ENCODE assay signal across 1 cellular context in the genomic region with DNA sequence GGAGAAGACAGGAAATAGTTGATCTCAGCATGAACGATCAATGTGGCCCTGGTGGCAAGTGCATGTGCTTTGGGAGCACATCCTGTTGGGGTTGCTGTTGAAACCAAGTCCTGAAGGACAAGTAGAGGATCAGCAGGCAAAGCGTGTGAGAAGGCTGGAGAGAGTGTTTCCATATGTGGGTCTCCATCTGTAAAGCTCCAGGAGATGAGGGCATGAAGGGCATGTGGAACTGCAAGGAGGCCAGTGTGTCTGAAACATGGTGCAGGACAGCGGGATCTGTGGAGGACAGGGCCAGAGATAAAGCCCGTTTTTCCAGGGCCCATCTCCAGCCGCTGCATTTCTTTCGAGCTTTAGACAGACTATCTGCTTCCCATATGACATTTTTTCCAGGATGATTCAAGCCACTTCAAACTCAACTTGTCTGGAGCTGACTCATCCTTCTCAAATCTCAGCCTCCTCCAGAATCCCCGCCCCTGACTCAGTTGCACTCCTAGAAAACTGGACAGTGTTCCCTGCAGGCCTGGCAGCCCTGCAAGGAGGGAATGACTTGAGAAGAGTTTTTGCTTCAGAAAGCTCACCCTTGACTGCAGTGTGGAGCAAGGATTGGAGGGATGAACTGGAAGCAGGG.
TF ChIP-seq lines count a peak whose summit lies in the region.

No MANE protein-coding gene starts in this region.

TF ChIP-seq in HepG2, 621 proteins besides CTCF, POLR2A, EP300 and RAD21 (continued from another document):
- TF ChIP-seq, protein P1, sequence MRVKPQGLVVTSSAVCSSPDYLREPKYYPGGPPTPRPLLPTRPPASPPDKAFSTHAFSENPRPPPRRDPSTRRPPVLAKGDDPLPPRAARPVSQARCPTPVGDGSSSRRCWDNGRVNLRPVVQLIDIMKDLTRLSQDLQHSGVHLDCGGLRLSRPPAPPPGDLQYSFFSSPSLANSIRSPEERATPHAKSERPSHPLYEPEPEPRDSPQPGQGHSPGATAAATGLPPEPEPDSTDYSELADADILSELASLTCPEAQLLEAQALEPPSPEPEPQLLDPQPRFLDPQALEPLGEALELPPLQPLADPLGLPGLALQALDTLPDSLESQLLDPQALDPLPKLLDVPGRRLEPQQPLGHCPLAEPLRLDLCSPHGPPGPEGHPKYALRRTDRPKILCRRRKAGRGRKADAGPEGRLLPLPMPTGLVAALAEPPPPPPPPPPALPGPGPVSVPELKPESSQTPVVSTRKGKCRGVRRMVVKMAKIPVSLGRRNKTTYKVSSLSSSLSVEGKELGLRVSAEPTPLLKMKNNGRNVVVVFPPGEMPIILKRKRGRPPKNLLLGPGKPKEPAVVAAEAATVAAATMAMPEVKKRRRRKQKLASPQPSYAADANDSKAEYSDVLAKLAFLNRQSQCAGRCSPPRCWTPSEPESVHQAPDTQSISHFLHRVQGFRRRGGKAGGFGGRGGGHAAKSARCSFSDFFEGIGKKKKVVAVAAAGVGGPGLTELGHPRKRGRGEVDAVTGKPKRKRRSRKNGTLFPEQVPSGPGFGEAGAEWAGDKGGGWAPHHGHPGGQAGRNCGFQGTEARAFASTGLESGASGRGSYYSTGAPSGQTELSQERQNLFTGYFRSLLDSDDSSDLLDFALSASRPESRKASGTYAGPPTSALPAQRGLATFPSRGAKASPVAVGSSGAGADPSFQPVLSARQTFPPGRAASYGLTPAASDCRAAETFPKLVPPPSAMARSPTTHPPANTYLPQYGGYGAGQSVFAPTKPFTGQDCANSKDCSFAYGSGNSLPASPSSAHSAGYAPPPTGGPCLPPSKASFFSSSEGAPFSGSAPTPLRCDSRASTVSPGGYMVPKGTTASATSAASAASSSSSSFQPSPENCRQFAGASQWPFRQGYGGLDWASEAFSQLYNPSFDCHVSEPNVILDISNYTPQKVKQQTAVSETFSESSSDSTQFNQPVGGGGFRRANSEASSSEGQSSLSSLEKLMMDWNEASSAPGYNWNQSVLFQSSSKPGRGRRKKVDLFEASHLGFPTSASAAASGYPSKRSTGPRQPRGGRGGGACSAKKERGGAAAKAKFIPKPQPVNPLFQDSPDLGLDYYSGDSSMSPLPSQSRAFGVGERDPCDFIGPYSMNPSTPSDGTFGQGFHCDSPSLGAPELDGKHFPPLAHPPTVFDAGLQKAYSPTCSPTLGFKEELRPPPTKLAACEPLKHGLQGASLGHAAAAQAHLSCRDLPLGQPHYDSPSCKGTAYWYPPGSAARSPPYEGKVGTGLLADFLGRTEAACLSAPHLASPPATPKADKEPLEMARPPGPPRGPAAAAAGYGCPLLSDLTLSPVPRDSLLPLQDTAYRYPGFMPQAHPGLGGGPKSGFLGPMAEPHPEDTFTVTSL (CRISPR knock-in tag; IDR thresholded peaks at IDR 0.05; ENCODE audit: borderline replicate concordance) = no peak
- TF ChIP-seq, protein P2, sequence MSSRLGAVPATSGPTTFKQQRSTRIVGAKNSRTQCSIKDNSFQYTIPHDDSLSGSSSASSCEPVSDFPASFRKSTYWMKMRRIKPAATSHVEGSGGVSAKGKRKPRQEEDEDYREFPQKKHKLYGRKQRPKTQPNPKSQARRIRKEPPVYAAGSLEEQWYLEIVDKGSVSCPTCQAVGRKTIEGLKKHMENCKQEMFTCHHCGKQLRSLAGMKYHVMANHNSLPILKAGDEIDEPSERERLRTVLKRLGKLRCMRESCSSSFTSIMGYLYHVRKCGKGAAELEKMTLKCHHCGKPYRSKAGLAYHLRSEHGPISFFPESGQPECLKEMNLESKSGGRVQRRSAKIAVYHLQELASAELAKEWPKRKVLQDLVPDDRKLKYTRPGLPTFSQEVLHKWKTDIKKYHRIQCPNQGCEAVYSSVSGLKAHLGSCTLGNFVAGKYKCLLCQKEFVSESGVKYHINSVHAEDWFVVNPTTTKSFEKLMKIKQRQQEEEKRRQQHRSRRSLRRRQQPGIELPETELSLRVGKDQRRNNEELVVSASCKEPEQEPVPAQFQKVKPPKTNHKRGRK (CRISPR knock-in tag; IDR thresholded peaks at IDR 0.05) = no peak
- no peak for TF ChIP-seq ZNF264 (CRISPR knock-in tag; IDR thresholded peaks at IDR 0.05)
- TF ChIP-seq, protein P3, sequence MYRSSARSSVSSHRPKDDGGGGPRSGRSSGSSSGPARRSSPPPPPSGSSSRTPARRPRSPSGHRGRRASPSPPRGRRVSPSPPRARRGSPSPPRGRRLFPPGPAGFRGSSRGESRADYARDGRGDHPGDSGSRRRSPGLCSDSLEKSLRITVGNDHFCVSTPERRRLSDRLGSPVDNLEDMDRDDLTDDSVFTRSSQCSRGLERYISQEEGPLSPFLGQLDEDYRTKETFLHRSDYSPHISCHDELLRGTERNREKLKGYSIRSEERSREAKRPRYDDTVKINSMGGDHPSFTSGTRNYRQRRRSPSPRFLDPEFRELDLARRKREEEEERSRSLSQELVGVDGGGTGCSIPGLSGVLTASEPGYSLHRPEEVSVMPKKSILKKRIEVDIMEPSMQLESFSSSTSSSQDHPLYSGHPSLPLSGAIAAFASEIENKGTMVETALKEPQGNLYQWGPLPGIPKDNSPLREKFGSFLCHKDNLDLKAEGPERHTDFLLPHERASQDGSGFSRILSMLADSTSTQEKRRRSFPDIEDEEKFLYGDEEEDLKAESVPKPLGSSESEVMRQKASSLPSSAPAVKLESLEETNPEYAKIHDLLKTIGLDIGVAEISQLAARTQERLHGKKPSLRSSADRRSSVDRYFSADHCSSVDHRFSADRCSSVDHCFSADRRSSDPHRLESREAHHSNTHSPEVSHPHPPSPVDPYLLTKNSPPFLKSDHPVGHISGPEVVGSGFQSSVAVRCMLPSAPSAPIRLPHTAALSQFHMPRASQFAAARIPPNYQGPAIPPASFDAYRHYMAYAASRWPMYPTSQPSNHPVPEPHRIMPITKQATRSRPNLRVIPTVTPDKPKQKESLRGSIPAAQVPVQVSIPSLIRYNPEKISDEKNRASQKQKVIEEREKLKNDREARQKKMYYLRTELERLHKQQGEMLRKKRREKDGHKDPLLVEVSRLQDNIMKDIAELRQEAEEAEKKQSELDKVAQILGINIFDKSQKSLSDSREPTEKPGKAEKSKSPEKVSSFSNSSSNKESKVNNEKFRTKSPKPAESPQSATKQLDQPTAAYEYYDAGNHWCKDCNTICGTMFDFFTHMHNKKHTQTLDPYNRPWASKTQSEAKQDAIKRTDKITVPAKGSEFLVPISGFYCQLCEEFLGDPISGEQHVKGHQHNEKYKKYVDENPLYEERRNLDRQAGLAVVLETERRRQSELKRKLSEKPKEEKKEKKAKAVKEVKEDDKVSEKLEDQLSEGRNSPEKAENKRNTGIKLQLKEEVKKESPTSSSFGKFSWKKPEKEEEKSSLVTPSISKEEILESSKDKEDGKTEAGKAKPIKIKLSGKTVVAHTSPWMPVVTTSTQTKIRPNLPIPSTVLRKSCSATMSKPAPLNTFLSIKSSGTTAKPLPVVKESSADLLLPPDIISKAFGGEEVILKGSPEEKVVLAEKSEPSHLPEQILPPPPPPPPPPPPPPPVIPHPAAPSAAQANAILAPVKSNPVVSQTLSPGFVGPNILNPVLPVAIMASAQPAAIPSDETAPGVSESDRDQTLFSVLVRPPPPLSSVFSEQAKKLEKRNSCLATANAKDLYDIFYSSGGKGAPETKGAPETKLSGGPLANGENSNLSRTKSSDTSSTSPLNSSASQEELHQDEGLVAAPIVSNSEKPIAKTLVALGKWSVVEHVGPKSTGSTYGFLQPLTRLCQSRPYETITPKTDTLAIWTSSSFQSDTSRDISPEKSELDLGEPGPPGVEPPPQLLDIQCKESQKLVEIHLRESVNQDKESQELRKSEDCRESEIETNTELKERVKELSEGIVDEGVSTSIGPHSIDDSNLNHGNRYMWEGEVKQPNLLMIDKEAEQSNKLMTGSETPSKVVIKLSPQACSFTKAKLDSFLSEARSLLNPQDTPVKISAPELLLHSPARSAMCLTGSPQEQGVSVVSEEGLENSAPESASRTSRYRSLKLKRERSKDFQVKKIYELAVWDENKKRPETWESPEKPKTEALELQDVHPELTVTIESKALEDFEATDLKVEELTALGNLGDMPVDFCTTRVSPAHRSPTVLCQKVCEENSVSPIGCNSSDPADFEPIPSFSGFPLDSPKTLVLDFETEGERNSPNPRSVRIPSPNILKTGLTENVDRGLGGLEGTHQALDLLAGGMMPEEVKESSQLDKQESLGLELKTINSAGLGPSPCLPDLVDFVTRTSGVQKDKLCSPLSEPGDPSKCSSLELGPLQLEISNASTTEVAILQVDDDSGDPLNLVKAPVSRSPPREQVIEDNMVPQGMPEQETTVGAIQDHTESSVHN (CRISPR knock-in tag; IDR thresholded peaks at IDR 0.05) = no peak
- TF ChIP-seq HDAC6 (IDR thresholded peaks at IDR 0.05; ENCODE audit: low read depth, low read length) = no peak
- TF ChIP-seq, protein P4, sequence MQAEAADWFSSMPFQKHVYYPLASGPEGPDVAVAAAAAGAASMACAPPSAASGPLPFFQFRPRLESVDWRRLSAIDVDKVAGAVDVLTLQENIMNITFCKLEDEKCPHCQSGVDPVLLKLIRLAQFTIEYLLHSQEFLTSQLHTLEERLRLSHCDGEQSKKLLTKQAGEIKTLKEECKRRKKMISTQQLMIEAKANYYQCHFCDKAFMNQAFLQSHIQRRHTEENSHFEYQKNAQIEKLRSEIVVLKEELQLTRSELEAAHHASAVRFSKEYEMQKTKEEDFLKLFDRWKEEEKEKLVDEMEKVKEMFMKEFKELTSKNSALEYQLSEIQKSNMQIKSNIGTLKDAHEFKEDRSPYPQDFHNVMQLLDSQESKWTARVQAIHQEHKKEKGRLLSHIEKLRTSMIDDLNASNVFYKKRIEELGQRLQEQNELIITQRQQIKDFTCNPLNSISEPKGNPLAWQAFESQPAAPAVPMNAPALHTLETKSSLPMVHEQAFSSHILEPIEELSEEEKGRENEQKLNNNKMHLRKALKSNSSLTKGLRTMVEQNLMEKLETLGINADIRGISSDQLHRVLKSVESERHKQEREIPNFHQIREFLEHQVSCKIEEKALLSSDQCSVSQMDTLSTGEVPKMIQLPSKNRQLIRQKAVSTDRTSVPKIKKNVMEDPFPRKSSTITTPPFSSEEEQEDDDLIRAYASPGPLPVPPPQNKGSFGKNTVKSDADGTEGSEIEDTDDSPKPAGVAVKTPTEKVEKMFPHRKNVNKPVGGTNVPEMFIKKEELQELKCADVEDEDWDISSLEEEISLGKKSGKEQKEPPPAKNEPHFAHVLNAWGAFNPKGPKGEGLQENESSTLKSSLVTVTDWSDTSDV (CRISPR knock-in tag; IDR thresholded peaks at IDR 0.05) = no peak
- TF ChIP-seq, protein P5, sequence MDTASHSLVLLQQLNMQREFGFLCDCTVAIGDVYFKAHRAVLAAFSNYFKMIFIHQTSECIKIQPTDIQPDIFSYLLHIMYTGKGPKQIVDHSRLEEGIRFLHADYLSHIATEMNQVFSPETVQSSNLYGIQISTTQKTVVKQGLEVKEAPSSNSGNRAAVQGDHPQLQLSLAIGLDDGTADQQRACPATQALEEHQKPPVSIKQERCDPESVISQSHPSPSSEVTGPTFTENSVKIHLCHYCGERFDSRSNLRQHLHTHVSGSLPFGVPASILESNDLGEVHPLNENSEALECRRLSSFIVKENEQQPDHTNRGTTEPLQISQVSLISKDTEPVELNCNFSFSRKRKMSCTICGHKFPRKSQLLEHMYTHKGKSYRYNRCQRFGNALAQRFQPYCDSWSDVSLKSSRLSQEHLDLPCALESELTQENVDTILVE (CRISPR knock-in tag; IDR thresholded peaks at IDR 0.05) = no peak
- TF ChIP-seq RBM39 (IDR thresholded peaks at IDR 0.05; ENCODE audit: low read depth, low read length, poor library complexity, severe bottlenecking) = no peak
- TF ChIP-seq MTF1 (CRISPR knock-in tag; IDR thresholded peaks at IDR 0.05) = no peak
- TF ChIP-seq, protein P6, sequence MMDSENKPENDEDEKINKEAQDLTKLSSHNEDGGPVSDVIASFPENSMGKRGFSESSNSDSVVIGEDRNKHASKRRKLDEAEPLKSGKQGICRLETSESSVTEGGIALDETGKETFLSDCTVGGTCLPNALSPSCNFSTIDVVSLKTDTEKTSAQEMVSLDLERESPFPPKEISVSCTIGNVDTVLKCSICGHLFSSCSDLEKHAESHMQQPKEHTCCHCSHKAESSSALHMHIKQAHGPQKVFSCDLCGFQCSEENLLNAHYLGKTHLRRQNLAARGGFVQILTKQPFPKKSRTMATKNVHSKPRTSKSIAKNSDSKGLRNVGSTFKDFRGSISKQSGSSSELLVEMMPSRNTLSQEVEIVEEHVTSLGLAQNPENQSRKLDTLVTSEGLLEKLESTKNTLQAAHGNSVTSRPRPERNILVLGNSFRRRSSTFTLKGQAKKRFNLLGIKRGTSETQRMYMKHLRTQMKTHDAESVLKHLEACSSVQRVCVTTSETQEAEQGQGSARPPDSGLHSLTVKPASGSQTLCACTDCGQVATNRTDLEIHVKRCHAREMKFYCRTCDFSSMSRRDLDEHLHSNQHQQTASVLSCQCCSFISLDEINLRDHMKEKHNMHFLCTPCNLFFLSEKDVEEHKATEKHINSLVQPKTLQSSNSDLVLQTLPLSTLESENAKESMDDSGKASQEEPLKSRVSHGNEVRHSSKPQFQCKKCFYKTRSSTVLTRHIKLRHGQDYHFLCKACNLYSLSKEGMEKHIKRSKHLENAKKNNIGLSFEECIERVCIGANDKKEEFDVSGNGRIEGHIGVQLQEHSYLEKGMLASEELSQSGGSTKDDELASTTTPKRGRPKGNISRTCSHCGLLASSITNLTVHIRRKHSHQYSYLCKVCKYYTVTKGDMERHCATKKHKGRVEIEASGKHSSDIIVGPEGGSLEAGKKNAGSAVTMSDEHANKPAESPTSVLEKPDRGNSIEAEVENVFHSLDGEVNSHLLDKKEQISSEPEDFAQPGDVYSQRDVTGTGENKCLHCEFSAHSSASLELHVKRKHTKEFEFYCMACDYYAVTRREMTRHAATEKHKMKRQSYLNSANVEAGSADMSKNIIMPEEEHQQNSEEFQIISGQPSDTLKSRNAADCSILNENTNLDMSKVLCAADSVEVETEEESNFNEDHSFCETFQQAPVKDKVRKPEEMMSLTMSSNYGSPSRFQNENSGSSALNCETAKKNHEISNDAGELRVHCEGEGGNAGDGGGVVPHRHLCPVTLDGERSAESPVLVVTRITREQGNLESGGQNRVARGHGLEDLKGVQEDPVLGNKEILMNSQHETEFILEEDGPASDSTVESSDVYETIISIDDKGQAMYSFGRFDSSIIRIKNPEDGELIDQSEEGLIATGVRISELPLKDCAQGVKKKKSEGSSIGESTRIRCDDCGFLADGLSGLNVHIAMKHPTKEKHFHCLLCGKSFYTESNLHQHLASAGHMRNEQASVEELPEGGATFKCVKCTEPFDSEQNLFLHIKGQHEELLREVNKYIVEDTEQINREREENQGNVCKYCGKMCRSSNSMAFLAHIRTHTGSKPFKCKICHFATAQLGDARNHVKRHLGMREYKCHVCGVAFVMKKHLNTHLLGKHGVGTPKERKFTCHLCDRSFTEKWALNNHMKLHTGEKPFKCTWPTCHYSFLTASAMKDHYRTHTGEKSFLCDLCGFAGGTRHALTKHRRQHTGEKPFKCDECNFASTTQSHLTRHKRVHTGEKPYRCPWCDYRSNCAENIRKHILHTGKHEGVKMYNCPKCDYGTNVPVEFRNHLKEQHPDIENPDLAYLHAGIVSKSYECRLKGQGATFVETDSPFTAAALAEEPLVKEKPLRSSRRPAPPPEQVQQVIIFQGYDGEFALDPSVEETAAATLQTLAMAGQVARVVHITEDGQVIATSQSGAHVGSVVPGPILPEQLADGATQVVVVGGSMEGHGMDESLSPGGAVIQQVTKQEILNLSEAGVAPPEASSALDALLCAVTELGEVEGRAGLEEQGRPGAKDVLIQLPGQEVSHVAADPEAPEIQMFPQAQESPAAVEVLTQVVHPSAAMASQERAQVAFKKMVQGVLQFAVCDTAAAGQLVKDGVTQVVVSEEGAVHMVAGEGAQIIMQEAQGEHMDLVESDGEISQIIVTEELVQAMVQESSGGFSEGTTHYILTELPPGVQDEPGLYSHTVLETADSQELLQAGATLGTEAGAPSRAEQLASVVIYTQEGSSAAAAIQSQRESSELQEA (CRISPR knock-in tag; IDR thresholded peaks at IDR 0.05; ENCODE audit: not compliant biosample characterization) = no peak
- TF ChIP-seq, protein P7, sequence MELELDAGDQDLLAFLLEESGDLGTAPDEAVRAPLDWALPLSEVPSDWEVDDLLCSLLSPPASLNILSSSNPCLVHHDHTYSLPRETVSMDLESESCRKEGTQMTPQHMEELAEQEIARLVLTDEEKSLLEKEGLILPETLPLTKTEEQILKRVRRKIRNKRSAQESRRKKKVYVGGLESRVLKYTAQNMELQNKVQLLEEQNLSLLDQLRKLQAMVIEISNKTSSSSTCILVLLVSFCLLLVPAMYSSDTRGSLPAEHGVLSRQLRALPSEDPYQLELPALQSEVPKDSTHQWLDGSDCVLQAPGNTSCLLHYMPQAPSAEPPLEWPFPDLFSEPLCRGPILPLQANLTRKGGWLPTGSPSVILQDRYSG (CRISPR knock-in tag; IDR thresholded peaks at IDR 0.05) = no peak
